18 cellular contexts compared by ENCODE assay signal in the genomic region with DNA sequence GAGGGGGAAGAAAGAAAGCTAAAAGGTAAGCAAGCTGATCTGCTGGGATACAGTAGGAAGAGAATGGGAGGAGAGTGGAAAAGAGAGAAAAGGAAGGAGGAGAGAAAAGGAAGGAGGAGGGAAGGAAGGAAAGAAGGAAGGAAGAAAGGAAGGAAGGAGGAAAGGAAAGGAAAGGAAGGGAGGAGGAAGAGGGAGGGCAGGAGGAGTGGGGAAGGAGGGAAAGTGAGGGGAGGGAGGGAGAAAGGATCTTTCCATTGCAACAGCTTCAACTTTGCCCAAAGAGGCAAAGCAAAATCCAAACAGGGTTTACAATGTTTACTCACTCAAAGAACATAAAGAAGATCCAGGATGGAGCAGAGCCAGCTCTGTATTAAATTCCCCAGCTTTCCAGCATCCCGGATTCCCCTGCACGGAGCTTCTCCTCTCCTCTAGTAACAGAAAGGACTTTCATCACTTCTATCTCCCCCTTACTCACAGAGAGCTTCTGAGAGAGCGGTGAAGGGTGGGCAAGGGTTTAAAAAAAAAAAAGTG.
DNase-seq lines count a peak whose midpoint lies in the region; ATAC-seq and TF ChIP-seq lines count a peak whose summit lies in the region.
"Had no signal": no experiment of that assay in that cellular context is flagged by ENCODE, and none has a peak within 500 bp of the region (broad histone marks: within the 10 kb centered on the region; RNA-seq: fewer than 3 reads in every experiment).

No MANE protein-coding gene starts in this region.

- ATAC-seq in stimulated activated memory B cell treated with anti-CD40 and anti-IgM and Interleukin-4, amounts not matched to agents 10 μg/mL and 1 μg/mL and 100 μg/mL, for 72 hours, result no peak
- no peak for ATAC-seq in natural killer cell treated with Interleukin-12 subunit alpha and Interleukin-12 subunit beta and Interleukin-15 and Interleukin-18, amount 100 ng/mL, for 72 hours
- ATAC-seq in HG03442 (IDR thresholded peaks at IDR 0.05; ENCODE audit: unreplicated experiment), result no peak

- peaks cover 12% of the 10 kb centered on the region for H3K4me1 Mint-ChIP-seq in stimulated activated memory B cell treated with anti-CD40 and anti-IgM and Interleukin-4, amounts not matched to agents 10 μg/mL and 1 μg/mL and 100 μg/mL, for 72 hours
- peaks cover 4 to 9% of the 10 kb centered on the region in 2 donors for H3K4me1 Mint-ChIP-seq in natural killer cell treated with Interleukin-12 subunit alpha and Interleukin-12 subunit beta and Interleukin-15 and Interleukin-18, amount 100 ng/mL, for 72 hours (ENCODE audit: low read depth in 2 of 2)

- peaks cover 20% of the 10 kb centered on the region for H3K9me3 Mint-ChIP-seq in stimulated activated memory B cell treated with anti-CD40 and anti-IgM and Interleukin-4, amounts not matched to agents 10 μg/mL and 1 μg/mL and 100 μg/mL, for 72 hours
- no peaks in the 10 kb centered on the region for H3K9me3 Mint-ChIP-seq in natural killer cell treated with Interleukin-12 subunit alpha and Interleukin-12 subunit beta and Interleukin-15 and Interleukin-18, amount 100 ng/mL, for 72 hours

- peak overlapping the region; percentile 94 for H3K27ac ChIP-seq in VCaP
- H3K27ac ChIP-seq in muscle layer of colon (ENCODE audit: low read depth, low read length), result peak overlapping the region; percentile 38

- peak overlapping the region; percentile 1 for H3K4me3 Mint-ChIP-seq in stimulated activated memory B cell treated with anti-CD40 and anti-IgM and Interleukin-4, amounts not matched to agents 10 μg/mL and 1 μg/mL and 100 μg/mL, for 72 hours
- H3K4me3 Mint-ChIP-seq in natural killer cell treated with Interleukin-12 subunit alpha and Interleukin-12 subunit beta and Interleukin-15 and Interleukin-18, amount 100 ng/mL, for 72 hours, result no peak overlapping the region

- H3K9me3 ChIP-seq in muscle layer of colon (ENCODE audit: low read length), result no peaks in the 10 kb centered on the region

- no peaks in the 10 kb centered on the region for H3K36me3 ChIP-seq in muscle layer of colon (ENCODE audit: insufficient read depth, low read length)

- TF ChIP-seq CTCF in VCaP (conservative IDR thresholded peaks at IDR 0.05), result no peak

- H3K9ac ChIP-seq in muscle layer of colon (ENCODE audit: low read length), result no peak overlapping the region

- H3K36me3 Mint-ChIP-seq in stimulated activated memory B cell treated with anti-CD40 and anti-IgM and Interleukin-4, amounts not matched to agents 10 μg/mL and 1 μg/mL and 100 μg/mL, for 72 hours, result peaks cover 4% of the 10 kb centered on the region
- H3K36me3 Mint-ChIP-seq in natural killer cell treated with Interleukin-12 subunit alpha and Interleukin-12 subunit beta and Interleukin-15 and Interleukin-18, amount 100 ng/mL, for 72 hours, result no peaks in the 10 kb centered on the region

- peaks cover 29% of the 10 kb centered on the region for H3K4me1 ChIP-seq in muscle layer of colon (ENCODE audit: insufficient read depth, low read length)

- DNase-seq in NCI-H2029 treated with DMSO at 0.1 percent for 48 hours (lab: John Stamatoyannopoulos, UW), result no peak
- DNase-seq in natural killer cell treated with Interleukin-12 subunit alpha and Interleukin-12 subunit beta and Interleukin-15 and Interleukin-18, amount 100 ng/mL, for 72 hours (ENCODE audit: low spot score), result no peak
- no peak for DNase-seq in putamen (ENCODE audit: low spot score)
- DNase-seq: ACHN, C1 segment of cervical spinal cord, DMS79, GOT3, KG1, MV-4-11, NCI-H2029, NCI-H2171 treated with DMSO at 0.1 percent for 48 hours, NCI-H446 treated with DMSO at 0.1 percent for 48 hours, NCI-H748 treated with DMSO at 0.1 percent for 48 hours, Right ventricle myocardium superior had no signal

- no peaks in the 10 kb centered on the region for H3K27me3 ChIP-seq in muscle layer of colon (ENCODE audit: control insufficient read depth in 1 of 2, insufficient read depth in 2 of 2, low read length in 2 of 2)

- peaks cover 17% of the 10 kb centered on the region for H3K27me3 Mint-ChIP-seq in stimulated activated memory B cell treated with anti-CD40 and anti-IgM and Interleukin-4, amounts not matched to agents 10 μg/mL and 1 μg/mL and 100 μg/mL, for 72 hours
- peaks cover 15 to 26% of the 10 kb centered on the region in 2 donors for H3K27me3 Mint-ChIP-seq in natural killer cell treated with Interleukin-12 subunit alpha and Interleukin-12 subunit beta and Interleukin-15 and Interleukin-18, amount 100 ng/mL, for 72 hours

- H3K27ac Mint-ChIP-seq in stimulated activated memory B cell treated with anti-CD40 and anti-IgM and Interleukin-4, amounts not matched to agents 10 μg/mL and 1 μg/mL and 100 μg/mL, for 72 hours, result no peak overlapping the region
- no peak overlapping the region for H3K27ac Mint-ChIP-seq in natural killer cell treated with Interleukin-12 subunit alpha and Interleukin-12 subunit beta and Interleukin-15 and Interleukin-18, amount 100 ng/mL, for 72 hours

- H3K4me3 ChIP-seq in muscle layer of colon (ENCODE audit: low read depth in 1 of 2, low read length in 2 of 2), result no peak overlapping the region
